Comparison of ENCODE assay signal across 28 cellular contexts in genomic region chr3:23720885-23721284, GRCh38.
"Had no signal": no experiment of that assay in that cellular context is flagged by ENCODE, and none has a peak within 500 bp of the region (broad histone marks: within the 10 kb centered on the region; RNA-seq: fewer than 3 reads in every experiment).

No MANE protein-coding gene starts in this region.

- FAIRE-seq: islet of Langerhans, small intestine had no signal

- DNase-seq: activated B cell treated with CpG ODN at 0.5 μM for 24 hours; activated CD4-positive, alpha-beta T cell treated with anti-CD3 and anti-CD28 coated beads, Interleukin-2, amount 50 U/mL, for 1 hour; activated effector memory CD4-positive, alpha-beta T cell treated with Interleukin-2 at 50 U/mL for 16 hours; activated naive CD4-positive, alpha-beta T cell treated with Interleukin-2 at 50 U/mL for 16 hours; anterior cingulate cortex; body of pancreas; effector memory CD8-positive, alpha-beta T cell; heart right ventricle; left ventricle myocardium inferior; naive B cell; nephron progenitor cell; ovary; right lobe of liver; small intestine; stimulated activated naive B cell treated with anti-CD40 and anti-IgM and Interleukin-4, amounts not matched to agents 10 μg/mL and 1 μg/mL and 100 μg/mL, for 72 hours; stomach; T-helper 2 cell; thyroid gland had no signal

- H3K27me3 Mint-ChIP-seq: activated B cell treated with CpG ODN at 0.5 μM for 24 hours; activated naive CD8-positive, alpha-beta T cell; naive B cell; progenitor cell of endocrine pancreas; stimulated activated naive B cell treated with anti-CD40 and anti-IgM and Interleukin-4, amounts not matched to agents 10 μg/mL and 1 μg/mL and 100 μg/mL, for 72 hours had no signal

- H3K4me1 ChIP-seq: body of pancreas, foreskin keratinocyte, left ventricle myocardium inferior, right lobe of liver, stomach, thyroid gland, upper lobe of left lung had no signal

- H3K4me3 Mint-ChIP-seq: activated B cell treated with CpG ODN at 0.5 μM for 24 hours; activated naive CD8-positive, alpha-beta T cell; effector memory CD8-positive, alpha-beta T cell; naive B cell; nephron progenitor cell; stimulated activated naive B cell treated with anti-CD40 and anti-IgM and Interleukin-4, amounts not matched to agents 10 μg/mL and 1 μg/mL and 100 μg/mL, for 72 hours had no signal

- H3K27me3 ChIP-seq: body of pancreas, esophagus muscularis mucosa, foreskin keratinocyte, heart right ventricle, ovary, right lobe of liver, stomach, thyroid gland, upper lobe of left lung, vagina had no signal

- H3K4me3 ChIP-seq: body of pancreas, coronary artery, esophagus muscularis mucosa, heart right ventricle, left ventricle myocardium inferior, lung, ovary, right lobe of liver, stomach, thyroid gland, upper lobe of left lung, vagina had no signal

- H3K27ac Mint-ChIP-seq: activated B cell treated with CpG ODN at 0.5 μM for 24 hours; activated naive CD8-positive, alpha-beta T cell; naive B cell; nephron progenitor cell; progenitor cell of endocrine pancreas; stimulated activated naive B cell treated with anti-CD40 and anti-IgM and Interleukin-4, amounts not matched to agents 10 μg/mL and 1 μg/mL and 100 μg/mL, for 72 hours had no signal

- H3K36me3 ChIP-seq: esophagus muscularis mucosa, heart right ventricle, left ventricle myocardium inferior, ovary, right lobe of liver, stomach, thyroid gland, upper lobe of left lung, vagina had no signal

- H3K27ac ChIP-seq: body of pancreas, coronary artery, esophagus muscularis mucosa, foreskin keratinocyte, heart right ventricle, left ventricle myocardium inferior, ovary, right lobe of liver, stomach, thyroid gland, upper lobe of left lung, vagina had no signal

- H3K4me1 Mint-ChIP-seq: nephron progenitor cell had no signal

- H3K36me3 Mint-ChIP-seq: activated naive CD8-positive, alpha-beta T cell had no signal

- ATAC-seq: body of pancreas; effector memory CD8-positive, alpha-beta T cell; foreskin keratinocyte; heart right ventricle; right lobe of liver; SK-N-SH treated with all-trans-retinoic acid at 6 μM for 48 hours; stimulated activated naive B cell treated with anti-CD40 and anti-IgM and Interleukin-4, amounts not matched to agents 10 μg/mL and 1 μg/mL and 100 μg/mL, for 72 hours had no signal

- H3K9me3 ChIP-seq: body of pancreas, esophagus muscularis mucosa, ovary, right lobe of liver, stomach, thyroid gland, upper lobe of left lung, vagina had no signal
